ENCODE assay signal across 18 cellular contexts in genomic region chr4:154604696-154605200, GRCh38. TPM values are rescaled to one million over a fixed set of nuclear protein-coding genes. Genes with fewer than 3 reads are reported as not detected.
DNase-seq lines count a peak whose midpoint lies in the region; ATAC-seq and TF ChIP-seq lines count a peak whose summit lies in the region.
"Had no signal": no experiment of that assay in that cellular context is flagged by ENCODE, and none has a peak within 500 bp of the region (broad histone marks: within the 10 kb centered on the region; RNA-seq: fewer than 3 reads in every experiment).

No MANE protein-coding gene starts in this region.

- no peaks in the 10 kb centered on the region for H3K79me2 ChIP-seq in PC-3 (ENCODE audit: low read length)

- H3K9me3 ChIP-seq in Caco-2, result no peaks in the 10 kb centered on the region
- no peaks in the 10 kb centered on the region for H3K9me3 ChIP-seq in PC-3 (ENCODE audit: low read length)
- no peaks in the 10 kb centered on the region for H3K9me3 ChIP-seq in right lobe of liver
- H3K9me3 ChIP-seq: BLaER1 had no signal

- H3K4me2 ChIP-seq in PC-3 (ENCODE audit: low read length), result peak overlapping the region; percentile 39; the same call in 1 of the 2 replicates
- H3K4me2 ChIP-seq: BLaER1 had no signal

- no peak overlapping the region for H2AFZ ChIP-seq in PC-3 (ENCODE audit: low read length)

- TF ChIP-seq CTCF in Caco-2 (IDR thresholded peaks at IDR 0.05; ENCODE audit: insufficient read depth in 1 of 2, low read depth in 1 of 2, low read length in 1 of 2, severe bottlenecking in 1 of 2, unreplicated experiment in 1 of 2) (no peak), PC-3 (conservative IDR thresholded peaks at IDR 0.05; ENCODE audit: low read depth, low read length) (no peak), foreskin keratinocyte (conservative IDR thresholded peaks at IDR 0.05) (no peak), right lobe of liver (IDR thresholded peaks at IDR 0.05) (no peak)

- no peaks in the 10 kb centered on the region for H3K9me2 ChIP-seq in PC-3 (replicated peaks; ENCODE audit: low read length)

- no peak overlapping the region for H3K4me3 ChIP-seq in Caco-2 (ENCODE audit: low read depth, low read length)
- no peak overlapping the region for H3K4me3 ChIP-seq in PC-3 (ENCODE audit: low read length)
- H3K4me3 ChIP-seq in right lobe of liver, result no peak overlapping the region
- H3K4me3 ChIP-seq: BLaER1, K562 had no signal

- H4K20me1 ChIP-seq in PC-3 (ENCODE audit: low read length), result no peaks in the 10 kb centered on the region
- H4K20me1 ChIP-seq: BLaER1 had no signal

- H3K36me3 ChIP-seq in Caco-2 (ENCODE audit: control insufficient read depth, insufficient read depth, low read length), result peaks cover 3% of the 10 kb centered on the region
- H3K36me3 ChIP-seq in PC-3 (ENCODE audit: low read depth, low read length), result no peaks in the 10 kb centered on the region
- peaks cover under 1 to 59% (median 34%) of the 10 kb centered on the region in 4 donors for H3K36me3 ChIP-seq in right lobe of liver
- H3K36me3 ChIP-seq: BLaER1 had no signal

- H3K27ac Mint-ChIP-seq in Caco-2 (ENCODE audit: unreplicated experiment), result no peak overlapping the region
- H3K27ac Mint-ChIP-seq: CD14-positive monocyte; CD4-positive, alpha-beta memory T cell had no signal

- no peaks in the 10 kb centered on the region for H3F3A ChIP-seq in PC-3 (ENCODE audit: low read length, unreplicated experiment)

- H3K4me1 Mint-ChIP-seq in Caco-2 (ENCODE audit: low read depth, unreplicated experiment), result peaks cover 20% of the 10 kb centered on the region
- H3K4me1 Mint-ChIP-seq: CD14-positive monocyte; CD4-positive, alpha-beta memory T cell had no signal

- BruUV-seq in Caco-2 (replicated peaks; lab: Mats Ljungman, UMichigan) (TSS peak; percentile 12), PC-3 (replicated peaks; lab: Mats Ljungman, UMichigan) (no TSS peak)

- 48% methylated on average over 4 of the region's 4 CpGs for whole genome bisulfite sequencing in right lobe of liver (ENCODE audit: insufficient coverage, low coverage, low lambda C conversion rate, missing lambda C conversion rate)

- peak; percentile 83 for TF ChIP-seq POLR2A in right lobe of liver (IDR thresholded peaks at IDR 0.05)

- POLR2A ChIA-PET in Caco-2 (lab: Charles Lee), result no interaction called here
- POLR2A ChIA-PET in PC-3 (lab: Charles Lee; ENCODE audit: unreplicated experiment), result no interaction called here

- ATAC-seq in PC-3 (no peak), foreskin keratinocyte (peak; percentile 63), right lobe of liver (peak in 1 of 4 donors; percentile 8), HG03095 (IDR thresholded peaks at IDR 0.05; ENCODE audit: unreplicated experiment) (no peak)
- ATAC-seq: K562 had no signal

- H3K27me3 ChIP-seq in Caco-2 (replicated peaks; ENCODE audit: control insufficient read depth, insufficient read depth, low read length), result no peaks in the 10 kb centered on the region
- no peaks in the 10 kb centered on the region for H3K27me3 ChIP-seq in PC-3 (ENCODE audit: low read length)
- H3K27me3 ChIP-seq in foreskin keratinocyte, result peaks cover 5% of the 10 kb centered on the region
- no peaks in the 10 kb centered on the region for H3K27me3 ChIP-seq in right lobe of liver
- H3K27me3 ChIP-seq: BLaER1 had no signal

- CTCF ChIA-PET in Caco-2 (lab: Charles Lee) (no interaction called here), PC-3 (lab: Charles Lee) (no interaction called here)

- intact Hi-C loops in Caco-2 (cut with micrococcal nuclease; ENCODE audit: unreplicated experiment) (no loop called here), PC-3 (cut with micrococcal nuclease) (no loop called here), right lobe of liver (cut with DNase I) (no loop called here)

- H3K9me3 Mint-ChIP-seq in Caco-2 (ENCODE audit: unreplicated experiment), result peaks cover 8% of the 10 kb centered on the region
- H3K9me3 Mint-ChIP-seq: CD4-positive, alpha-beta memory T cell had no signal

- no peak overlapping the region for H3K9ac ChIP-seq in PC-3 (ENCODE audit: low read length)
- H3K9ac ChIP-seq: BLaER1 had no signal

- H3K27me3 Mint-ChIP-seq in Caco-2 (ENCODE audit: insufficient read depth, unreplicated experiment), result no peaks in the 10 kb centered on the region

- H3K4me1 ChIP-seq in Caco-2 (no peaks in the 10 kb centered on the region), PC-3 (ENCODE audit: insufficient read depth, low read length) (peaks cover 30% of the 10 kb centered on the region), foreskin keratinocyte (peaks cover 8% of the 10 kb centered on the region), right lobe of liver (peaks cover 0 to 12% (median 0%) of the 10 kb centered on the region in 4 donors)
- H3K4me1 ChIP-seq: BLaER1 had no signal

- H3K36me3 Mint-ChIP-seq in Caco-2 (ENCODE audit: insufficient read depth, unreplicated experiment), result peaks cover 11% of the 10 kb centered on the region
- H3K36me3 Mint-ChIP-seq: CD14-positive monocyte; CD4-positive, alpha-beta memory T cell had no signal

- H3K27ac ChIP-seq in PC-3 (ENCODE audit: low read length) (no peak overlapping the region), foreskin keratinocyte (no peak overlapping the region), right lobe of liver (peak overlapping the region in 1 of 3 donors; percentile 30)
- H3K27ac ChIP-seq: BLaER1 had no signal

- DNase-seq in Caco-2 (no peak), PC-3 (peak; percentile 58), foreskin keratinocyte (peak in 1 of 2 donors; percentile 37), right lobe of liver (peak in 1 of 3 donors; percentile 37), hypothalamus (lab: John Stamatoyannopoulos, UW) (no peak), NCI-H1417 (lab: John Stamatoyannopoulos, UW) (no peak)
- DNase-seq: 8988T; CD4-positive, alpha-beta memory T cell; DMS 273 treated with DMSO at 0.1 percent for 48 hours; GOT3; H7; IMR-90 had no signal

- no peak overlapping the region for H3K4me3 Mint-ChIP-seq in Caco-2 (ENCODE audit: unreplicated experiment)
- H3K4me3 Mint-ChIP-seq: CD14-positive monocyte; CD4-positive, alpha-beta memory T cell had no signal

RNA-seq across cellular contexts. Expression of gene FGG, which starts 7.7 kb away (rescaled TPM):
- total RNA-seq in Caco-2 (2022) (121 and 146 TPM in 2 replicates), PC-3 (2014; rRNA removed) (not detected in 2 replicates), foreskin keratinocyte (not detected in 2 replicates), right lobe of liver (over 10,000 TPM in 4 of 6 experiments, 1,000 to 10,000 TPM in 2; 5,578 to 14,578 (median 13,052) TPM)
- polyA plus RNA-seq in foreskin keratinocyte, result not detected in 2 replicates
- total RNA-seq: A673; CD4-positive, alpha-beta memory T cell; H7; IMR-90 had no signal
- polyA plus RNA-seq: CD14-positive monocyte; CD4-positive, alpha-beta memory T cell; IMR-90 had no signal

RNA-seq across cellular contexts. Expression of gene FGA, which starts 14.2 kb away (rescaled TPM):
- 61.7 and 71.8 TPM in 2 replicates for total RNA-seq in Caco-2 (2022)
- not detected in 2 replicates for total RNA-seq in PC-3 (2014; rRNA removed)
- total RNA-seq in foreskin keratinocyte, result not detected in 2 replicates
- not detected in 2 replicates for polyA plus RNA-seq in foreskin keratinocyte
- total RNA-seq in right lobe of liver, result over 10,000 TPM in 5 of 6 experiments, 1,000 to 10,000 TPM in 1; 8,384 to 20,319 (median 15,496) TPM
- total RNA-seq: A673; CD4-positive, alpha-beta memory T cell; H7; HT1080; IMR-90 had no signal
- polyA plus RNA-seq: CD14-positive monocyte; CD4-positive, alpha-beta memory T cell; IMR-90 had no signal

RNA-seq across cellular contexts. Expression of gene FGB, which starts 41.9 kb away (rescaled TPM):
- total RNA-seq in Caco-2 (2022) (29.4 and 37.1 TPM in 2 replicates), PC-3 (2014; rRNA removed) (0.36 and 1.0 TPM in 2 replicates), foreskin keratinocyte (not detected in 2 replicates), right lobe of liver (over 10,000 TPM in 5 of 6 experiments, 1,000 to 10,000 TPM in 1; 6,080 to 16,362 (median 11,864) TPM)
- polyA plus RNA-seq in foreskin keratinocyte, result not detected in 2 replicates
- total RNA-seq: A673; CD4-positive, alpha-beta memory T cell; H7; HT1080; IMR-90 had no signal
- polyA plus RNA-seq: CD14-positive monocyte; CD4-positive, alpha-beta memory T cell; IMR-90 had no signal

RNA-seq across cellular contexts. Expression of gene PLRG1, which starts 54.5 kb away (rescaled TPM):
- 99.4 and 113 TPM in 2 replicates for total RNA-seq in Caco-2 (2022)
- 41.7 and 51.7 TPM in 2 replicates for total RNA-seq in PC-3 (2014; rRNA removed)
- total RNA-seq in foreskin keratinocyte, result 70.9 and 73.3 TPM in 2 replicates
- polyA plus RNA-seq in foreskin keratinocyte, result 45.6 and 52.5 TPM in 2 replicates
- total RNA-seq in right lobe of liver, result 10 to 100 TPM; 33.1 to 55.8 (median 39.2) TPM

Comparison
In these comparisons a context has a peak if more than half of its experiments do, and no peak if none do; other contexts are left out.
1. RNA of gene FGG, which starts 7.7 kb away (total RNA-seq): 5,578 to 14,578 TPM in right lobe of liver and 121 to 146 TPM in Caco-2; not detected in PC-3 and not detected in foreskin keratinocyte; every median in the first group is over 100 times any median in the second.
2. RNA of gene FGA, which starts 14.2 kb away (total RNA-seq): 8,384 to 20,319 TPM in right lobe of liver; 61.7 to 71.8 TPM in Caco-2, not detected in PC-3 and not detected in foreskin keratinocyte; every median in the first group is over 100 times any median in the second.
3. RNA of gene FGB, which starts 41.9 kb away (total RNA-seq): 6,080 to 16,362 TPM in right lobe of liver; 29.4 to 37.1 TPM in Caco-2, 0.36 to 1.0 TPM in PC-3 and not detected in foreskin keratinocyte; every median in the first group is over 100 times any median in the second.